ENCODE assay signal across 20 cellular contexts in genomic region chr18:64253222-64253621, GRCh38.
A peak's percentile ranks its signal among the peaks of the same experiment; 100 is the strongest.
DNase-seq lines count a peak whose midpoint lies in the region; ATAC-seq, FAIRE-seq and TF ChIP-seq lines count a peak whose summit lies in the region.
"Had no signal": no experiment of that assay in that cellular context is flagged by ENCODE, and none has a peak within 500 bp of the region (broad histone marks: within the 10 kb centered on the region; RNA-seq: fewer than 3 reads in every experiment).

No MANE protein-coding gene starts in this region.

- no peaks in the 10 kb centered on the region for H3K9me3 ChIP-seq in GM12878 (replicated peaks; ENCODE audit: control insufficient read depth, insufficient read depth, low read length)
- H3K9me3 ChIP-seq: Caco-2 had no signal

- H3K4me1 ChIP-seq in GM12878 (ENCODE audit: control insufficient read depth, insufficient read depth, low read length), result no peaks in the 10 kb centered on the region
- H3K4me1 ChIP-seq: Caco-2 had no signal

- CTCF ChIA-PET in GM12878 (lab: Yijun Ruan, JAX), result interaction anchor here (1.4 kb wide), 1 partner anchor 9 kb away, joined by 6 read pairs; no protein-coding TSS in a partner anchor

- no peaks in the 10 kb centered on the region for H4K20me1 ChIP-seq in GM12878 (ENCODE audit: control insufficient read depth, insufficient read depth)

- H3K36me3 Mint-ChIP-seq in endothelial cell (ENCODE audit: low read depth, unreplicated experiment), result no peaks in the 10 kb centered on the region

- no peak overlapping the region for H3K4me3 ChIP-seq in GM12878
- H3K4me3 ChIP-seq: GM23248, K562 had no signal

- H3K4me2 ChIP-seq in GM12878 (ENCODE audit: control insufficient read depth, insufficient read depth), result no peak overlapping the region

- no peak overlapping the region for H2AFZ ChIP-seq in GM12878 (ENCODE audit: control insufficient read depth, low read depth, low read length)
- H2AFZ ChIP-seq: GM23248 had no signal

- TF ChIP-seq POLR2A in GM12878 (IDR thresholded peaks at IDR 0.05; ENCODE audit: low read depth, low read length), result no peak
- no peak for TF ChIP-seq POLR2A in H54 (IDR thresholded peaks at IDR 0.05; ENCODE audit: low read depth, low read length)

- POLR2A ChIA-PET in GM12878 (lab: Charles Lee), result interaction anchor here (1.4 kb wide), 1 partner anchor 12 kb away, joined by 3 read pairs; no protein-coding TSS in a partner anchor

- in situ Hi-C loops in GM13977 (cut with MboI; ENCODE audit: low pct_unique_long_range_greater_than_20kb, low sequenced_read_pairs, unreplicated experiment) (no loop called here), GM12878 (cut with MboI) (no loop called here)

- intact Hi-C loops in GM12878 (cut with micrococcal nuclease; ENCODE audit: unreplicated experiment), result no loop called here

- H3K27me3 ChIP-seq in GM12878 (replicated peaks in 1 of 2; ENCODE audit: control insufficient read depth in 2 of 2, insufficient read depth in 2 of 2, low read length in 1 of 2), result no peaks in the 10 kb centered on the region; a peak in 1 of 4 replicates

- TF ChIP-seq CTCF in GM13977 (IDR thresholded peaks at IDR 0.05; ENCODE audit: extremely low read depth, insufficient read depth, missing control alignments) (no peak), GM12878 (IDR thresholded peaks at IDR 0.05 in 2 of 3, conservative IDR thresholded peaks at IDR 0.05 in 1 of 3; ENCODE audit: control insufficient read depth in 2 of 3, extremely low read depth in 1 of 3, insufficient read depth in 1 of 3, low read depth in 3 of 3, low read length in 3 of 3) (no peak), endothelial cell (IDR thresholded peaks at IDR 0.05; ENCODE audit: unreplicated experiment) (no peak)

- WGBS in GM12878 (ENCODE audit: insufficient coverage, insufficient replicate concordance, low lambda C conversion rate, missing lambda C conversion rate), result 7% methylated on average over 4 of the region's 4 CpGs

- no peak overlapping the region for H3K27ac ChIP-seq in GM12878 (ENCODE audit: control insufficient read depth, insufficient read depth)
- H3K27ac ChIP-seq: C4-2B, GM23248, HL-60 had no signal

- H3K27me3 Mint-ChIP-seq in endothelial cell (ENCODE audit: unreplicated experiment), result no peaks in the 10 kb centered on the region
- H3K27me3 Mint-ChIP-seq: CD4-positive, alpha-beta T cell had no signal

- H3K9ac ChIP-seq in GM12878 (ENCODE audit: control insufficient read depth, insufficient read depth, low read length), result no peak overlapping the region
- H3K9ac ChIP-seq: GM23248 had no signal

- ATAC-seq in GM18867 (IDR thresholded peaks at IDR 0.05; ENCODE audit: unreplicated experiment) (peak; percentile 62), HG02870 (IDR thresholded peaks at IDR 0.05; ENCODE audit: unreplicated experiment) (peak; percentile 74), GM12878 (peak; percentile 57)
- ATAC-seq: HCT116, K562 had no signal

- BruUV-seq in GM12878 (replicated peaks; lab: Mats Ljungman, UMichigan), result no TSS peak

- SMC1A ChIA-PET in GM12878 (lab: Charles Lee; ENCODE audit: uncharacterized antibody, unreplicated experiment), result interaction anchor here (0.9 to 3.5 kb wide), 6 partner anchors 9 to 73 kb away, joined by 3 to 16 read pairs (median 4); no protein-coding TSS in a partner anchor

- H3K9me3 Mint-ChIP-seq in endothelial cell (ENCODE audit: unreplicated experiment), result no peaks in the 10 kb centered on the region
- H3K9me3 Mint-ChIP-seq: CD4-positive, alpha-beta T cell had no signal

- no peaks in the 10 kb centered on the region for H3K4me1 Mint-ChIP-seq in endothelial cell (ENCODE audit: unreplicated experiment)

- H3K79me2 ChIP-seq in GM12878 (ENCODE audit: control insufficient read depth, insufficient read depth, low read length), result no peaks in the 10 kb centered on the region

- DNase-seq in GM13977 (ENCODE audit: low spot score) (peak; percentile 10), GM12878 (ENCODE audit: low read depth, low spot score) (no peak), pons (ENCODE audit: low spot score) (no peak), H54 (ENCODE audit: insufficient read length, low spot score) (no peak), endothelial cell (ENCODE audit: low spot score) (no peak)
- DNase-seq: AML-193; Caco-2; CD4-positive, alpha-beta T cell; GM23248; H7; HFFc6; IMR-90 had no signal

- FAIRE-seq in GM12878 (lab: Jason Lieb, UNC) (no peak), H54 (lab: Jason Lieb, UNC) (no peak)
- FAIRE-seq: A204.1, G401.6, K562 had no signal

- H3K36me3 ChIP-seq in GM12878 (ENCODE audit: control insufficient read depth in 2 of 2, insufficient read depth in 2 of 2, low read length in 1 of 2), result no peaks in the 10 kb centered on the region

- no peak for TF ChIP-seq EP300 in GM12878 (IDR thresholded peaks at IDR 0.05; ENCODE audit: borderline replicate concordance in 1 of 2, control insufficient read depth in 1 of 2, low read depth in 2 of 2, low read length in 2 of 2)

- no peak overlapping the region for H3K27ac Mint-ChIP-seq in endothelial cell (ENCODE audit: unreplicated experiment)
- H3K27ac Mint-ChIP-seq: CD4-positive, alpha-beta T cell; HFFc6 had no signal

- RAD21 ChIA-PET in GM12878 (lab: Charles Lee; ENCODE audit: unreplicated experiment), result interaction anchor here (1.3 kb wide), 1 partner anchor 17 kb away, joined by 4 read pairs; no protein-coding TSS in a partner anchor

- no peak overlapping the region for H3K4me3 Mint-ChIP-seq in endothelial cell (ENCODE audit: unreplicated experiment)
- H3K4me3 Mint-ChIP-seq: CD4-positive, alpha-beta T cell; HFFc6 had no signal

- no peak for TF ChIP-seq RAD21 in GM12878 (IDR thresholded peaks at IDR 0.05; ENCODE audit: insufficient read depth, low read depth, low read length)

TF ChIP-seq in GM12878, 131 proteins besides CTCF, POLR2A, EP300 and RAD21:
- TF ChIP-seq BCLAF1 (IDR thresholded peaks at IDR 0.05) (no peak), SMAD1 (IDR thresholded peaks at IDR 0.05; ENCODE audit: low read depth, partially characterized antibody) (no peak), TBL1XR1 (IDR thresholded peaks at IDR 0.05; ENCODE audit: low read depth, low read length) (no peak), ESRRA (IDR thresholded peaks at IDR 0.05; ENCODE audit: low read length) (no peak), NR2F1 (conservative IDR thresholded peaks at IDR 0.05) (no peak), JUND (IDR thresholded peaks at IDR 0.05; ENCODE audit: low read depth, low read length) (no peak), SREBF1 (IDR thresholded peaks at IDR 0.05; ENCODE audit: low read length) (no peak), CBX3 (IDR thresholded peaks at IDR 0.05; ENCODE audit: borderline replicate concordance, low read depth) (no peak)
